8 cellular contexts compared by ENCODE assay signal in the genomic region with DNA sequence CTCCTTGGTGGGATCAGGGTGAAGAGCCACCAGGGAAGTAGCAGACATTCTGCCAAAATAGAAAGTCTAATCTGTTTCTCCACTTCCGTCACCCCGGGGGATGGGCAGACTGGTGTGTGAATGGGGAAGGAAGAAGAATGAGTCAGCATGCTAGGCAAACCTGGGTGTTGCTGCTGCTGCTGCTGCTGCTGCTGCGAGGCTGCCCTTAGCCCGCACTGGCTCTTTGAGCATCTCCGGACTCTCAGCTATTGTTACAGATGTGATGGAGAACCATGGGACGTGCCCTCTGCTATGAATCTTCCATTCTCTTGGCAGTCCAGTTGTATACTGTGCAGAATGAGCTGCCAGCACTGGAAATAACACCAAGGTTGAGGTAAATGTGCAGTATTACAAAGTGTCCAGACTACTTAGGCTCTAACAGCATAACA.
DNase-seq lines count a peak whose midpoint lies in the region; ATAC-seq and TF ChIP-seq lines count a peak whose summit lies in the region.

No MANE protein-coding gene starts in this region.

- TF ChIP-seq CTCF in AG10803 (conservative IDR thresholded peaks at IDR 0.05; ENCODE audit: low read length) (no peak), gastrocnemius medialis (IDR thresholded peaks at IDR 0.05 in 4 of 5, conservative IDR thresholded peaks at IDR 0.05 in 1 of 5) (no peak)

- in situ Hi-C loops in gastrocnemius medialis (cut with MboI; ENCODE audit: low sequenced_read_pairs in 4 of 4), result no loop called here

- peak; percentile 94 for ATAC-seq in GM18858 (IDR thresholded peaks at IDR 0.05; ENCODE audit: unreplicated experiment)
- peak; percentile 92 for ATAC-seq in HG03060 (IDR thresholded peaks at IDR 0.05; ENCODE audit: low read depth, unreplicated experiment)
- peak; percentile 63 to 75 for ATAC-seq in gastrocnemius medialis

- no peak for TF ChIP-seq POLR2A in gastrocnemius medialis (IDR thresholded peaks at IDR 0.05)

- H3K4me3 ChIP-seq in AG10803 (ENCODE audit: low read length), result no peak overlapping the region
- no peak overlapping the region for H3K4me3 ChIP-seq in gastrocnemius medialis

- H3K27ac ChIP-seq in gastrocnemius medialis, result peak overlapping the region; percentile 48 to 60 (median 52)

- H3K27me3 ChIP-seq in gastrocnemius medialis, result no peaks in the 10 kb centered on the region

- H3K4me1 ChIP-seq in gastrocnemius medialis, result peaks cover 57% of the 10 kb centered on the region in 2 donors

- DNase-seq in AG10803 (ENCODE audit: low read depth), result peak; percentile 55
- DNase-seq in RPMI8226, result peak; percentile 86
- peak; percentile 19 for DNase-seq in activated T-helper 1 cell treated with anti-CD3 and anti-CD28 coated beads, Interleukin-2, amount 50 U/mL, for 16 hours (ENCODE audit: low read depth in 1 of 2, low spot score in 1 of 2)
- DNase-seq in head of caudate nucleus, result peak; percentile 25 to 89 (median 70)
- DNase-seq in gastrocnemius medialis, result peak; percentile 54 to 73
- DNase-seq in NCI-H1930 (lab: John Stamatoyannopoulos, UW), result no peak

- no peaks in the 10 kb centered on the region for H3K9me3 ChIP-seq in gastrocnemius medialis

- intact Hi-C loops in head of caudate nucleus (cut with DNase I), result no loop called here
- intact Hi-C loops in gastrocnemius medialis (cut with DNase I; ENCODE audit: low total_unique reads), result loop anchor here (5.0 kb wide), 1 partner anchor 48 kb away; no protein-coding TSS in a partner anchor

- no peaks in the 10 kb centered on the region for H3K36me3 ChIP-seq in gastrocnemius medialis

Comparison
In these comparisons a context has a peak if more than half of its experiments do, and no peak if none do; other contexts are left out.
1. DNase-seq: peak in AG10803 (single experiment), RPMI8226 (single experiment), activated T-helper 1 cell treated with anti-CD3 and anti-CD28 coated beads, Interleukin-2, amount 50 U/mL, for 16 hours (2 of 2), head of caudate nucleus (42 of 42) and gastrocnemius medialis (2 of 2); none in NCI-H1930 (0 of 2).
2. Peak in every context shown above with its lines, with median percentiles within 50 percentile points of each other: ATAC-seq.